ENCODE assay signal across 23 cellular contexts in genomic region chr12:95141305-95141704, GRCh38.
DNase-seq lines count a peak whose midpoint lies in the region; ATAC-seq and TF ChIP-seq lines count a peak whose summit lies in the region.
"Had no signal": no experiment of that assay in that cellular context is flagged by ENCODE, and none has a peak within 500 bp of the region (broad histone marks: within the 10 kb centered on the region; RNA-seq: fewer than 3 reads in every experiment).

No MANE protein-coding gene starts in this region.

- H3K9me3 ChIP-seq in SK-N-SH (no peaks in the 10 kb centered on the region), H9 (ENCODE audit: control insufficient read depth, low read depth, low read length) (no peaks in the 10 kb centered on the region), upper lobe of right lung (no peaks in the 10 kb centered on the region)
- H3K9me3 ChIP-seq: A549; BE2C; BLaER1 treated with 17β-estradiol and CSF1 and Interleukin-3, amounts not matched to agents 10 nM and 100 nM; HAP-1 had no signal

- no peak for TF ChIP-seq EP300 in SK-N-SH (IDR thresholded peaks at IDR 0.05; ENCODE audit: borderline replicate concordance in 1 of 2, low read depth in 1 of 2, low read length in 1 of 2)

- H3K36me3 Mint-ChIP-seq in H9 (ENCODE audit: insufficient read depth in 1 of 3, low read depth in 3 of 3): peaks cover 4 to 41% (median 40%) of the 10 kb centered on the region in 3 experiments; a peak in 5 of 7 replicates

- no peak overlapping the region for H3K4me3 ChIP-seq in SK-N-SH (ENCODE audit: low read depth in 2 of 2, low read length in 1 of 2)
- H3K4me3 ChIP-seq in upper lobe of right lung: no peak overlapping the region
- H3K4me3 ChIP-seq: A549; BLaER1 treated with 17β-estradiol and CSF1 and Interleukin-3, amounts not matched to agents 10 nM and 100 nM; GM23248; HAP-1 had no signal

- H2BK15ac ChIP-seq in H9 (ENCODE audit: low read depth, low read length): no peak overlapping the region

- peak; percentile 17 for DNase-seq in SK-N-SH
- no peak for DNase-seq in H9
- DNase-seq in SK-N-DZ (ENCODE audit: low spot score): peak; percentile 11
- DNase-seq in left lobe of liver (ENCODE audit: low spot score): no peak
- no peak for DNase-seq in upper lobe of right lung
- DNase-seq: 8988T; ACHN; AML-193; BE2C; Calu3; CD4-positive, alpha-beta T cell; COR-L47; DMS53; DMS79 treated with DMSO at 0.1 percent for 48 hours; GF-D8; GM23248; HFFc6 had no signal

- no peaks in the 10 kb centered on the region; a peak in 1 of 5 replicates for H3K9me3 Mint-ChIP-seq in H9
- H3K9me3 Mint-ChIP-seq: CD14-positive monocyte; CD4-positive, alpha-beta T cell; HFFc6 had no signal

- H2AFZ ChIP-seq in SK-N-SH (ENCODE audit: low read depth) (no peak overlapping the region), H9 (ENCODE audit: low read length) (no peak overlapping the region)
- H2AFZ ChIP-seq: GM23248 had no signal

- H3K4ac ChIP-seq in H9 (ENCODE audit: low read depth, low read length): no peak overlapping the region

- H2BK120ac ChIP-seq in H9 (ENCODE audit: low read depth, low read length, poor library complexity, severe bottlenecking): no peak overlapping the region

- no peaks in the 10 kb centered on the region for H4K20me1 ChIP-seq in SK-N-SH (ENCODE audit: insufficient read depth)
- H4K20me1 ChIP-seq in H9 (ENCODE audit: control insufficient read depth, insufficient read depth, insufficient read length): no peaks in the 10 kb centered on the region
- H4K20me1 ChIP-seq: BLaER1 treated with 17β-estradiol and CSF1 and Interleukin-3, amounts not matched to agents 10 nM and 100 nM had no signal

- H3K79me2 ChIP-seq in SK-N-SH (ENCODE audit: insufficient read depth) (no peaks in the 10 kb centered on the region), H9 (ENCODE audit: insufficient read depth, low read length) (no peaks in the 10 kb centered on the region)

- H3K23ac ChIP-seq in H9 (ENCODE audit: insufficient read length, low read depth, low read length): no peak overlapping the region

- H3K27me3 Mint-ChIP-seq in H9 (ENCODE audit: low read depth): no peaks in the 10 kb centered on the region
- H3K27me3 Mint-ChIP-seq: CD4-positive, alpha-beta T cell had no signal

- no peak for TF ChIP-seq RAD21 in SK-N-SH (IDR thresholded peaks at IDR 0.05; ENCODE audit: low read length)

- intact Hi-C loops in upper lobe of right lung (cut with DNase I): no loop called here

- H2BK5ac ChIP-seq in H9 (ENCODE audit: insufficient read length, low read length): no peak overlapping the region

- ATAC-seq in SK-N-SH treated with all-trans-retinoic acid at 6 μM for 48 hours: no peak
- ATAC-seq in left lobe of liver: peak; percentile 31
- no peak for ATAC-seq in HG03442 (IDR thresholded peaks at IDR 0.05; ENCODE audit: unreplicated experiment)
- no peak for ATAC-seq in upper lobe of right lung
- ATAC-seq: A549 had no signal

- H2BK12ac ChIP-seq in H9 (ENCODE audit: insufficient read length, low read depth, low read length): no peak overlapping the region

- H3F3A ChIP-seq in SK-N-SH (replicated peaks; ENCODE audit: insufficient read depth): no peaks in the 10 kb centered on the region

- H3K23me2 ChIP-seq in H9 (ENCODE audit: insufficient read length, low read depth, low read length, poor library complexity, severe bottlenecking): no peaks in the 10 kb centered on the region

- H3K4me3 Mint-ChIP-seq in H9: no peak overlapping the region
- H3K4me3 Mint-ChIP-seq: CD14-positive monocyte; CD4-positive, alpha-beta T cell; HFFc6 had no signal

- no peaks in the 10 kb centered on the region for H3K9me2 ChIP-seq in SK-N-SH

- H3K9ac ChIP-seq in SK-N-SH (no peak overlapping the region), H9 (ENCODE audit: extremely low read depth, insufficient read length, low read length) (no peak overlapping the region)
- H3K9ac ChIP-seq: BLaER1 treated with 17β-estradiol and CSF1 and Interleukin-3, amounts not matched to agents 10 nM and 100 nM; GM23248 had no signal

- H3K14ac ChIP-seq in H9 (ENCODE audit: insufficient read depth, low read length): no peak overlapping the region

- H3K4me1 ChIP-seq in SK-N-SH (ENCODE audit: control insufficient read depth in 1 of 2, insufficient read depth in 2 of 2, low read depth in 1 of 2, low read length in 1 of 2) (peaks cover 4 to 9% of the 10 kb centered on the region in 2 experiments; a peak in 2 of 4 replicates), H9 (ENCODE audit: insufficient read depth, low read length) (no peaks in the 10 kb centered on the region), upper lobe of right lung (peaks cover 27% of the 10 kb centered on the region)
- H3K4me1 ChIP-seq: BLaER1 treated with 17β-estradiol and CSF1 and Interleukin-3, amounts not matched to agents 10 nM and 100 nM; HAP-1 had no signal

- POLR2A ChIA-PET in SK-N-SH (lab: Yijun Ruan, JAX): interaction anchor here (1.0 kb wide), 1 partner anchor 10 kb away, joined by 3 read pairs; no protein-coding TSS in a partner anchor

- peaks cover 6 to 10% of the 10 kb centered on the region in 2 experiments for H3K4me1 Mint-ChIP-seq in H9
- H3K4me1 Mint-ChIP-seq: CD14-positive monocyte had no signal

- H3K56ac ChIP-seq in H9 (ENCODE audit: insufficient read length, low read depth, low read length): no peak overlapping the region

- H4K91ac ChIP-seq in H9 (ENCODE audit: insufficient read length, low read depth, low read length): no peak overlapping the region

- no peaks in the 10 kb centered on the region for H3K79me1 ChIP-seq in H9 (ENCODE audit: insufficient read depth, low read depth, low read length, poor library complexity, severe bottlenecking)

- CTCF ChIA-PET in SK-N-SH (lab: Yijun Ruan, JAX): interaction anchor here (3.1 kb wide), 1 partner anchor 24 kb away, joined by 18 read pairs; no protein-coding TSS in a partner anchor

- TF ChIP-seq CTCF in SK-N-SH (IDR thresholded peaks at IDR 0.05): no peak
- TF ChIP-seq CTCF in H9 (conservative IDR thresholded peaks at IDR 0.05): no peak
- TF ChIP-seq CTCF in upper lobe of right lung (IDR thresholded peaks at IDR 0.05): no peak

- H3K4me2 ChIP-seq in SK-N-SH (no peak overlapping the region), H9 (ENCODE audit: insufficient read depth, insufficient read length, low read length) (no peak overlapping the region)
- H3K4me2 ChIP-seq: A549; BLaER1 treated with 17β-estradiol and CSF1 and Interleukin-3, amounts not matched to agents 10 nM and 100 nM had no signal

- H3K36me3 ChIP-seq in SK-N-SH (replicated peaks in 1 of 2; ENCODE audit: control insufficient read depth in 1 of 2, insufficient read depth in 2 of 2, low read length in 1 of 2): peaks cover 0 to 18% of the 10 kb centered on the region in 2 experiments
- H3K36me3 ChIP-seq in upper lobe of right lung: peaks cover 10% of the 10 kb centered on the region
- H3K36me3 ChIP-seq: BE2C, HAP-1 had no signal

- H2AK5ac ChIP-seq in H9 (ENCODE audit: insufficient read length, low read length): no peak overlapping the region

- no peak overlapping the region for H4K5ac ChIP-seq in H9 (ENCODE audit: insufficient read length, low read depth, low read length)

- no peak overlapping the region for H3K27ac ChIP-seq in SK-N-SH (ENCODE audit: low read depth in 2 of 2, low read length in 1 of 2)
- H3K27ac ChIP-seq in H9 (ENCODE audit: insufficient read length, low read depth, low read length): no peak overlapping the region
- H3K27ac ChIP-seq in upper lobe of right lung: no peak overlapping the region
- H3K27ac ChIP-seq: A549; BLaER1 treated with 17β-estradiol and CSF1 and Interleukin-3, amounts not matched to agents 10 nM and 100 nM; GM23248 had no signal

- 100% methylated on average over 4 of the region's 4 CpGs for WGBS in SK-N-SH (ENCODE audit: low lambda C conversion rate)
- WGBS in H9 (ENCODE audit: extremely low coverage, insufficient read length, low lambda C conversion rate): no CpG with 5 or more reads among the region's 4 CpGs

- H4K8ac ChIP-seq in H9 (replicated peaks; ENCODE audit: insufficient read length, low read depth, low read length): no peak overlapping the region

- H3K27me3 ChIP-seq in SK-N-SH (ENCODE audit: insufficient read depth) (no peaks in the 10 kb centered on the region), H9 (ENCODE audit: insufficient read depth, low read length) (no peaks in the 10 kb centered on the region), upper lobe of right lung (no peaks in the 10 kb centered on the region)
- H3K27me3 ChIP-seq: BE2C; BLaER1 treated with 17β-estradiol and CSF1 and Interleukin-3, amounts not matched to agents 10 nM and 100 nM had no signal

- H3K27ac Mint-ChIP-seq in H9: peak overlapping the region in 2 of 3 experiments; percentile 36 to 40; a peak in 2 of 7 replicates
- H3K27ac Mint-ChIP-seq: CD14-positive monocyte; CD4-positive, alpha-beta T cell; HFFc6 had no signal

- H3K18ac ChIP-seq in H9 (ENCODE audit: insufficient read length, low read depth, low read length): no peak overlapping the region

- no peak overlapping the region for H2BK20ac ChIP-seq in H9 (ENCODE audit: low read depth, low read length, poor library complexity, severe bottlenecking)

- H3T11ph ChIP-seq in H9 (ENCODE audit: low read length): no peak overlapping the region

TF ChIP-seq in SK-N-SH, 30 proteins besides CTCF, POLR2A, EP300 and RAD21 (continues in another document):
- TF ChIP-seq NRF1 (IDR thresholded peaks at IDR 0.05; ENCODE audit: low read depth, low read length) (no peak), RXRA (IDR thresholded peaks at IDR 0.05; ENCODE audit: borderline replicate concordance, low read depth) (no peak), YY1 (IDR thresholded peaks at IDR 0.05; ENCODE audit: low read depth) (no peak), NFIC (IDR thresholded peaks at IDR 0.05; ENCODE audit: borderline replicate concordance) (no peak), CHD2 (IDR thresholded peaks at IDR 0.05; ENCODE audit: low read length, partially characterized antibody) (no peak)

TF ChIP-seq in SK-N-SH treated with all-trans-retinoic acid at 6 μM for 48 hours, 23 proteins besides CTCF, POLR2A, EP300 and RAD21:
- TF ChIP-seq ZFP3 (CRISPR knock-in tag; IDR thresholded peaks at IDR 0.05) (no peak), ZNF70 (CRISPR knock-in tag; IDR thresholded peaks at IDR 0.05) (no peak), TCF4 (CRISPR knock-in tag; IDR thresholded peaks at IDR 0.05; ENCODE audit: borderline replicate concordance) (no peak)

Comparison
In these comparisons a context has a peak if more than half of its experiments do, and no peak if none do; other contexts are left out.
1. DNase-seq: peak in SK-N-SH (single experiment) and SK-N-DZ (single experiment); none in H9 (single experiment), left lobe of liver (single experiment) and upper lobe of right lung (single experiment).